ENCODE assay signal across 8 cellular contexts in the genomic region with DNA sequence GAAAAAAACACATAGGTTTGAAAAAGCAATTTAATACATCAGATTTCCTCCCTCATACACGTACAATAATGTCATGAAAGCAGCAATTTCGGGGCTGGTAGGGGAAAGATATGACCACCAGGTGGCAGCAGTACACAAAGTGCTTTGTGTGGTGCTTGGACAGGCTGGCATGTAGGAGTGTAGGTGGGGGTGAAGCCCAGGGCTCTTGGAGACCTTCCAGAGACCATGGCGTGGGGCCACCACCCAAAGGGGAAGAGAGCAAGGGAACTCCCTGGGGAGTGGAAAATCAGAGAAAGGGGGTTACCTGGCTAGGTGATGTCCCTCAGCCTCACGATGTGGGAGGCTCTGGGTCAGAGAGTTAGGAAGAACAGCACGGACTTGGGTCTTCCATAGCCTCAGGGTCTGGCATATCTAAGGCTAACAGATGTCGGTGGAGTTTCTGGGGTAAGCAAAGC. TPM values are rescaled to one million over a fixed set of nuclear protein-coding genes. Genes with fewer than 3 reads are reported as not detected.
DNase-seq lines count a peak whose midpoint lies in the region; ATAC-seq and TF ChIP-seq lines count a peak whose summit lies in the region.

No MANE protein-coding gene starts in this region.

- H3K9ac ChIP-seq in Karpas-422 (ENCODE audit: low read length): no peak overlapping the region

- H3K79me2 ChIP-seq in Karpas-422 (ENCODE audit: low read length): no peaks in the 10 kb centered on the region

- no peak overlapping the region for H3K4me3 Mint-ChIP-seq in activated T-cell treated with anti-CD3 and anti-CD28 coated beads, Interleukin-2, amount 50 U/mL, for 24 hours
- H3K4me3 Mint-ChIP-seq in type B pancreatic cell: no peak overlapping the region

- H3K27me3 Mint-ChIP-seq in activated T-cell treated with anti-CD3 and anti-CD28 coated beads, Interleukin-2, amount 50 U/mL, for 24 hours: peaks cover 57% of the 10 kb centered on the region
- H3K27me3 Mint-ChIP-seq in type B pancreatic cell: peaks cover 26% of the 10 kb centered on the region

- no peak overlapping the region for H3K27ac Mint-ChIP-seq in activated T-cell treated with anti-CD3 and anti-CD28 coated beads, Interleukin-2, amount 50 U/mL, for 24 hours
- no peak overlapping the region for H3K27ac Mint-ChIP-seq in type B pancreatic cell

- no peaks in the 10 kb centered on the region for H3K36me3 Mint-ChIP-seq in activated T-cell treated with anti-CD3 and anti-CD28 coated beads, Interleukin-2, amount 50 U/mL, for 24 hours (ENCODE audit: low read depth)
- H3K36me3 Mint-ChIP-seq in type B pancreatic cell: no peaks in the 10 kb centered on the region

- TF ChIP-seq CTCF in Peyer's patch (IDR thresholded peaks at IDR 0.05) (peak in 5 of 6 experiments; percentile 44 to 71 (median 56)), neutrophil (IDR thresholded peaks at IDR 0.05) (peak; percentile 74), type B pancreatic cell (conservative IDR thresholded peaks at IDR 0.05) (peak; percentile 96)

- peak; percentile 78 for DNase-seq in ELR (ENCODE audit: low read depth)
- DNase-seq in Karpas-422: peak; percentile 89
- DNase-seq in Peyer's patch: peak in 2 of 3 donors; percentile 43 to 85
- DNase-seq in activated T-cell treated with anti-CD3 and anti-CD28 coated beads, Interleukin-2, amount 50 U/mL, for 24 hours: peak; percentile 67
- peak; percentile 77 for DNase-seq in fibroblast of peridontal ligament (ENCODE audit: extremely low read depth)
- DNase-seq in type B pancreatic cell (ENCODE audit: extremely low spot score, unreplicated experiment): peak; percentile 81

- H3K9me3 Mint-ChIP-seq in activated T-cell treated with anti-CD3 and anti-CD28 coated beads, Interleukin-2, amount 50 U/mL, for 24 hours: no peaks in the 10 kb centered on the region
- H3K9me3 Mint-ChIP-seq in type B pancreatic cell: peaks cover 8% of the 10 kb centered on the region

- H3K4me2 ChIP-seq in Karpas-422 (ENCODE audit: low read depth, low read length, poor library complexity, severe bottlenecking): no peak overlapping the region

- H3K27me3 ChIP-seq in Karpas-422 (ENCODE audit: low read length) (no peaks in the 10 kb centered on the region), Peyer's patch (no peaks in the 10 kb centered on the region), neutrophil (no peaks in the 10 kb centered on the region)

- peak; percentile 56 for ATAC-seq in GM21786 (IDR thresholded peaks at IDR 0.05; ENCODE audit: unreplicated experiment)

- H3K9me3 ChIP-seq in Karpas-422 (ENCODE audit: low read length) (no peaks in the 10 kb centered on the region), Peyer's patch (no peaks in the 10 kb centered on the region), neutrophil (no peaks in the 10 kb centered on the region)

- no peak overlapping the region for H3K4me3 ChIP-seq in Karpas-422 (ENCODE audit: low read length)
- no peak overlapping the region for H3K4me3 ChIP-seq in Peyer's patch
- no peak overlapping the region for H3K4me3 ChIP-seq in neutrophil (ENCODE audit: low read depth in 1 of 2, low read length in 1 of 2)

- H3K36me3 ChIP-seq in Karpas-422 (ENCODE audit: insufficient read depth, low read length) (no peaks in the 10 kb centered on the region), Peyer's patch (no peaks in the 10 kb centered on the region), neutrophil (no peaks in the 10 kb centered on the region)

- H4K20me1 ChIP-seq in Karpas-422 (ENCODE audit: insufficient read depth, low read depth, low read length): no peaks in the 10 kb centered on the region

- H2AFZ ChIP-seq in Karpas-422 (ENCODE audit: low read length): no peak overlapping the region

- peaks cover 24% of the 10 kb centered on the region for H3K4me1 Mint-ChIP-seq in activated T-cell treated with anti-CD3 and anti-CD28 coated beads, Interleukin-2, amount 50 U/mL, for 24 hours (ENCODE audit: low read depth)
- H3K4me1 Mint-ChIP-seq in type B pancreatic cell (ENCODE audit: unreplicated experiment): peaks cover 20% of the 10 kb centered on the region

- H3K4me1 ChIP-seq in Karpas-422 (ENCODE audit: low read length) (peaks cover 18% of the 10 kb centered on the region), Peyer's patch (no peaks in the 10 kb centered on the region), neutrophil (ENCODE audit: control insufficient read depth in 1 of 2, insufficient read depth in 1 of 2, low read depth in 1 of 2, low read length in 1 of 2) (peaks cover 3 to 26% of the 10 kb centered on the region in 2 experiments)

- H3K27ac ChIP-seq in Karpas-422 (ENCODE audit: low read length) (no peak overlapping the region), Peyer's patch (no peak overlapping the region), neutrophil (no peak overlapping the region)

- TF ChIP-seq POLR2A in Peyer's patch (IDR thresholded peaks at IDR 0.05): no peak

- no peaks in the 10 kb centered on the region for H3K9me2 ChIP-seq in Karpas-422 (replicated peaks; ENCODE audit: insufficient read depth, low read length)

RNA-seq across cellular contexts. Expression of a gene that starts 11.8 kb away (rescaled TPM):
- not detected in 2 replicates for total RNA-seq in Karpas-422 (2014; rRNA removed; shearing (Covaris generic); ENCODE audit: low replicate concordance)
- total RNA-seq in Peyer's patch (under 1 TPM in 1 of 4 donors, not detected in 3; 0.66 TPM), type B pancreatic cell (ENCODE audit: low replicate concordance) (3.5 and 3.7 TPM in 2 replicates)
